In genomic region chr10:64732372-64732715, GRCh38 we compare ENCODE assay signal across 22 cellular contexts.
A peak's percentile ranks its signal among the peaks of the same experiment; 100 is the strongest.
DNase-seq lines count a peak whose midpoint lies in the region; ATAC-seq and TF ChIP-seq lines count a peak whose summit lies in the region.
"Had no signal": no experiment of that assay in that cellular context is flagged by ENCODE, and none has a peak within 500 bp of the region (broad histone marks: within the 10 kb centered on the region; RNA-seq: fewer than 3 reads in every experiment).

No MANE protein-coding gene starts in this region.

- CTCF ChIA-PET in Caco-2 (lab: Charles Lee): interaction anchor here (0.6 kb wide), 1 partner anchor 223 kb away, joined by 4 read pairs; no protein-coding TSS in a partner anchor

- no peak for DNase-seq in Caco-2
- DNase-seq in OCI-M1 (lab: John Stamatoyannopoulos, UW): peak; percentile 92
- DNase-seq in medulla oblongata (ENCODE audit: extremely low spot score): peak; percentile 6
- no peak for DNase-seq in NCI-H1930 (lab: John Stamatoyannopoulos, UW)
- DNase-seq in T1000 (lab: John Stamatoyannopoulos, UW): no peak
- no peak for DNase-seq in SJCRH30
- DNase-seq in BE2C: no peak
- DNase-seq: aorta; islet precursor cell; natural killer cell; NCI-H1105 treated with DMSO at 0.1 percent for 48 hours; NCI-H2107; NCI-H524; stimulated activated CD4-positive, alpha-beta T cell treated with anti-CD3 and anti-CD28 coated beads, Interleukin-4, amount 100 ng/mL, for 4 hours; stimulated activated naive CD4-positive, alpha-beta T cell treated with Interleukin-2 at 50 U/mL for 16 hours had no signal

- peak overlapping the region; percentile 59 for H3K27ac Mint-ChIP-seq in Caco-2 (ENCODE audit: unreplicated experiment)
- H3K27ac Mint-ChIP-seq: activated naive CD8-positive, alpha-beta T cell; activated T-helper 2 cell treated with anti-CD3 and anti-CD28 coated beads, Interferon-gamma antibody, Interleukin-2, Interleukin-4, amounts not matched to agents 10 μg/mL and 5 μg/mL and 100 μg/mL, durations not matched to agents 14 hours and 24 hours and 36 hours; natural killer cell; WTC11 had no signal

- H3K4me3 ChIP-seq in Caco-2 (ENCODE audit: low read depth, low read length) (no peak overlapping the region), SJCRH30 (no peak overlapping the region), BE2C (ENCODE audit: low read depth, low read length) (no peak overlapping the region)
- H3K4me3 ChIP-seq: SK-N-MC, thoracic aorta had no signal

- no TSS peak for BruUV-seq in Caco-2 (replicated peaks; lab: Mats Ljungman, UMichigan)

- H3K9me3 ChIP-seq in Caco-2 (peaks cover 10% of the 10 kb centered on the region; the same call in 1 of the 2 replicates), SJCRH30 (replicated peaks) (no peaks in the 10 kb centered on the region), BE2C (no peaks in the 10 kb centered on the region; the same call in 1 of the 2 replicates)
- H3K9me3 ChIP-seq: thoracic aorta had no signal

- H3K27me3 ChIP-seq in Caco-2 (replicated peaks; ENCODE audit: control insufficient read depth, insufficient read depth, low read length) (no peaks in the 10 kb centered on the region), SJCRH30 (no peaks in the 10 kb centered on the region), BE2C (no peaks in the 10 kb centered on the region)

- TF ChIP-seq CTCF in Caco-2 (IDR thresholded peaks at IDR 0.05; ENCODE audit: insufficient read depth in 1 of 2, low read depth in 1 of 2, low read length in 1 of 2, severe bottlenecking in 1 of 2, unreplicated experiment in 1 of 2) (no peak), BE2C (IDR thresholded peaks at IDR 0.05; ENCODE audit: low read depth, low read length) (no peak)

- H3K4me3 Mint-ChIP-seq in Caco-2 (ENCODE audit: unreplicated experiment): no peak overlapping the region
- H3K4me3 Mint-ChIP-seq: activated naive CD8-positive, alpha-beta T cell; natural killer cell; WTC11 had no signal

- H3K27ac ChIP-seq in SJCRH30: no peak overlapping the region
- H3K27ac ChIP-seq: C4-2B, SK-N-MC, thoracic aorta had no signal

- H3K4me1 ChIP-seq in Caco-2 (peaks cover 19% of the 10 kb centered on the region), SJCRH30 (no peaks in the 10 kb centered on the region), BE2C (no peaks in the 10 kb centered on the region)

- peaks cover 35% of the 10 kb centered on the region for H3K9me3 Mint-ChIP-seq in Caco-2 (ENCODE audit: unreplicated experiment)

- no peaks in the 10 kb centered on the region for H3K36me3 ChIP-seq in Caco-2 (ENCODE audit: control insufficient read depth, insufficient read depth, low read length)
- H3K36me3 ChIP-seq in SJCRH30: no peaks in the 10 kb centered on the region
- no peaks in the 10 kb centered on the region for H3K36me3 ChIP-seq in BE2C
- H3K36me3 ChIP-seq: thoracic aorta had no signal

- no peaks in the 10 kb centered on the region for H3K27me3 Mint-ChIP-seq in Caco-2 (ENCODE audit: insufficient read depth, unreplicated experiment)
- H3K27me3 Mint-ChIP-seq: activated naive CD8-positive, alpha-beta T cell had no signal

- ATAC-seq in HG03460 (IDR thresholded peaks at IDR 0.05; ENCODE audit: unreplicated experiment): peak; percentile 8
- ATAC-seq: natural killer cell had no signal

- intact Hi-C loops in Caco-2 (cut with micrococcal nuclease; ENCODE audit: unreplicated experiment): loop anchor here (5.0 to 10.0 kb wide), 6 partner anchors 240 to 1895 kb away; no protein-coding TSS in a partner anchor

- POLR2A ChIA-PET in Caco-2 (lab: Charles Lee): no interaction called here

- H3K4me1 Mint-ChIP-seq in Caco-2 (ENCODE audit: low read depth, unreplicated experiment): peaks cover 11% of the 10 kb centered on the region
- H3K4me1 Mint-ChIP-seq: natural killer cell had no signal

- H3K36me3 Mint-ChIP-seq in Caco-2 (ENCODE audit: insufficient read depth, unreplicated experiment): no peaks in the 10 kb centered on the region
- H3K36me3 Mint-ChIP-seq: activated naive CD8-positive, alpha-beta T cell; natural killer cell had no signal

Comparison
In these comparisons a context has a peak if more than half of its experiments do, and no peak if none do; other contexts are left out.
1. DNase-seq: peak in OCI-M1 (single experiment) and medulla oblongata (single experiment); none in Caco-2 (0 of 2), NCI-H1930 (0 of 2), T1000 (single experiment), SJCRH30 (0 of 2) and BE2C (single experiment).